ENCODE assay signal across 14 cellular contexts in genomic region chr1:92459871-92460320, GRCh38. TPM values are rescaled to one million over a fixed set of nuclear protein-coding genes. Genes with fewer than 3 reads are reported as not detected.
DNase-seq lines count a peak whose midpoint lies in the region; ATAC-seq and TF ChIP-seq lines count a peak whose summit lies in the region.
"Had no signal": no experiment of that assay in that cellular context is flagged by ENCODE, and none has a peak within 500 bp of the region (broad histone marks: within the 10 kb centered on the region; RNA-seq: fewer than 3 reads in every experiment).

No MANE protein-coding gene starts in this region.

- H2AFZ ChIP-seq in Loucy (ENCODE audit: low read length) = peak overlapping the region; percentile 69

- CTCF ChIA-PET in CD8-positive, alpha-beta T cell (lab: Charles Lee) = interaction anchor here (0.6 to 1.6 kb wide), 5 partner anchors 17 to 149 kb away, joined by 3 to 5 read pairs (median 4); no protein-coding TSS in a partner anchor
- CTCF ChIA-PET in naive thymus-derived CD4-positive, alpha-beta T cell (lab: Charles Lee) = interaction anchor here (0.6 kb wide), 1 partner anchor 30 kb away, joined by 3 read pairs; no protein-coding TSS in a partner anchor
- CTCF ChIA-PET in HEK293T (lab: Yijun Ruan, JAX) = interaction anchor here (0.9 kb wide), 1 partner anchor 18 kb away, joined by 4 read pairs; no protein-coding TSS in a partner anchor

- no peaks in the 10 kb centered on the region for H3K9me3 ChIP-seq in CD8-positive, alpha-beta T cell (ENCODE audit: low read length)
- no peaks in the 10 kb centered on the region for H3K9me3 ChIP-seq in Loucy (ENCODE audit: insufficient read depth, low read depth, low read length)
- H3K9me3 ChIP-seq in naive thymus-derived CD4-positive, alpha-beta T cell (ENCODE audit: control insufficient read depth in 2 of 3, low read length in 3 of 3) = no peaks in the 10 kb centered on the region

- H3K36me3 ChIP-seq in CD8-positive, alpha-beta T cell (ENCODE audit: insufficient read depth, low read length) = no peaks in the 10 kb centered on the region
- H3K36me3 ChIP-seq in Loucy (ENCODE audit: insufficient read depth, low read length) = no peaks in the 10 kb centered on the region
- no peaks in the 10 kb centered on the region for H3K36me3 ChIP-seq in naive thymus-derived CD4-positive, alpha-beta T cell (ENCODE audit: control insufficient read depth in 2 of 3, insufficient read depth in 3 of 3, low read length in 3 of 3)

- peaks cover 4% of the 10 kb centered on the region; the same call in 1 of the 2 replicates for H3F3A ChIP-seq in Loucy (ENCODE audit: low read depth)

- no peaks in the 10 kb centered on the region for H3K36me3 Mint-ChIP-seq in CD8-positive, alpha-beta T cell
- H3K36me3 Mint-ChIP-seq in activated T-helper 1 cell treated with anti-CD3 and anti-CD28 coated beads, Interleukin-12 subunit alpha, Interleukin-12 subunit beta, Interleukin-2, Interleukin-4 antibody, amounts not matched to agents 30 ng/mL and 10 ng/mL and 1 ng/mL, durations not matched to agents 14 hours and 24 hours and 36 hours (ENCODE audit: low read depth) = peaks cover 6% of the 10 kb centered on the region
- peaks cover 0 to 9% (median 0%) of the 10 kb centered on the region in 5 donors for H3K36me3 Mint-ChIP-seq in naive thymus-derived CD4-positive, alpha-beta T cell
- H3K36me3 Mint-ChIP-seq: IgD-negative memory B cell, memory B cell had no signal

- DNase-seq in CD8-positive, alpha-beta T cell = no peak
- DNase-seq in activated T-helper 1 cell treated with anti-CD3 and anti-CD28 coated beads, Interleukin-12 subunit alpha, Interleukin-12 subunit beta, Interleukin-2, Interleukin-4 antibody, amounts not matched to agents 30 ng/mL and 10 ng/mL and 1 ng/mL, durations not matched to agents 14 hours and 24 hours and 36 hours (ENCODE audit: low spot score) = no peak
- no peak for DNase-seq in naive thymus-derived CD4-positive, alpha-beta T cell
- no peak for DNase-seq in HEK293T (ENCODE audit: extremely low spot score)
- DNase-seq: activated T-cell treated with anti-CD3 and anti-CD28 coated beads, Interleukin-2, amount 50 U/mL, for 48 hours; central memory CD4-positive, alpha-beta T cell; DMS 273 treated with DMSO at 0.1 percent for 48 hours; NCI-H510A treated with DMSO at 0.1 percent for 48 hours had no signal

- peaks cover 17% of the 10 kb centered on the region for H3K4me1 ChIP-seq in CD8-positive, alpha-beta T cell (ENCODE audit: insufficient read depth, low read length)
- H3K4me1 ChIP-seq in Loucy (ENCODE audit: insufficient read depth, low read length, poor library complexity, severe bottlenecking) = peaks cover 50% of the 10 kb centered on the region
- H3K4me1 ChIP-seq in naive thymus-derived CD4-positive, alpha-beta T cell (ENCODE audit: control insufficient read depth in 2 of 2, insufficient read depth in 2 of 2, low read length in 2 of 2) = peaks cover 12 to 26% of the 10 kb centered on the region in 2 donors

- no peak for TF ChIP-seq CTCF in CD8-positive, alpha-beta T cell (IDR thresholded peaks at IDR 0.05)
- no peak for TF ChIP-seq CTCF in Loucy (conservative IDR thresholded peaks at IDR 0.05; ENCODE audit: low read length)

- H3K27me3 Mint-ChIP-seq in CD8-positive, alpha-beta T cell (ENCODE audit: low read depth) = no peaks in the 10 kb centered on the region
- no peaks in the 10 kb centered on the region for H3K27me3 Mint-ChIP-seq in activated T-helper 1 cell treated with anti-CD3 and anti-CD28 coated beads, Interleukin-12 subunit alpha, Interleukin-12 subunit beta, Interleukin-2, Interleukin-4 antibody, amounts not matched to agents 30 ng/mL and 10 ng/mL and 1 ng/mL, durations not matched to agents 14 hours and 24 hours and 36 hours (ENCODE audit: insufficient read depth)
- no peaks in the 10 kb centered on the region for H3K27me3 Mint-ChIP-seq in naive thymus-derived CD4-positive, alpha-beta T cell

- no peaks in the 10 kb centered on the region for H3K9me3 Mint-ChIP-seq in CD8-positive, alpha-beta T cell
- H3K9me3 Mint-ChIP-seq in activated T-helper 1 cell treated with anti-CD3 and anti-CD28 coated beads, Interleukin-12 subunit alpha, Interleukin-12 subunit beta, Interleukin-2, Interleukin-4 antibody, amounts not matched to agents 30 ng/mL and 10 ng/mL and 1 ng/mL, durations not matched to agents 14 hours and 24 hours and 36 hours = peaks cover 5% of the 10 kb centered on the region
- no peaks in the 10 kb centered on the region for H3K9me3 Mint-ChIP-seq in naive thymus-derived CD4-positive, alpha-beta T cell
- H3K9me3 Mint-ChIP-seq: IgD-negative memory B cell, memory B cell had no signal

- peak overlapping the region; percentile 55 for H3K4me3 Mint-ChIP-seq in CD8-positive, alpha-beta T cell
- H3K4me3 Mint-ChIP-seq in activated T-helper 1 cell treated with anti-CD3 and anti-CD28 coated beads, Interleukin-12 subunit alpha, Interleukin-12 subunit beta, Interleukin-2, Interleukin-4 antibody, amounts not matched to agents 30 ng/mL and 10 ng/mL and 1 ng/mL, durations not matched to agents 14 hours and 24 hours and 36 hours = peak overlapping the region; percentile 72
- peak overlapping the region; percentile 7 to 85 (median 58) for H3K4me3 Mint-ChIP-seq in naive thymus-derived CD4-positive, alpha-beta T cell
- H3K4me3 Mint-ChIP-seq: IgD-negative memory B cell, memory B cell had no signal

- no peak overlapping the region for H3K27ac Mint-ChIP-seq in CD8-positive, alpha-beta T cell
- peak overlapping the region; percentile 83 for H3K27ac Mint-ChIP-seq in activated T-helper 1 cell treated with anti-CD3 and anti-CD28 coated beads, Interleukin-12 subunit alpha, Interleukin-12 subunit beta, Interleukin-2, Interleukin-4 antibody, amounts not matched to agents 30 ng/mL and 10 ng/mL and 1 ng/mL, durations not matched to agents 14 hours and 24 hours and 36 hours
- H3K27ac Mint-ChIP-seq in naive thymus-derived CD4-positive, alpha-beta T cell = peak overlapping the region in 4 of 9 donors; percentile 11 to 90 (median 56)
- H3K27ac Mint-ChIP-seq: IgD-negative memory B cell, memory B cell had no signal

- H3K9me2 ChIP-seq in Loucy (replicated peaks; ENCODE audit: low read depth, low read length) = no peaks in the 10 kb centered on the region

- no peak for ATAC-seq in CD8-positive, alpha-beta T cell
- peak; percentile 65 for ATAC-seq in naive thymus-derived CD4-positive, alpha-beta T cell
- no peak for ATAC-seq in GM21390 (IDR thresholded peaks at IDR 0.05; ENCODE audit: unreplicated experiment)
- ATAC-seq in GM19455 (IDR thresholded peaks at IDR 0.05; ENCODE audit: unreplicated experiment) = no peak
- no peak for ATAC-seq in HG03521 (IDR thresholded peaks at IDR 0.05; ENCODE audit: unreplicated experiment)

- H4K20me1 ChIP-seq in Loucy (ENCODE audit: insufficient read depth, low read length, poor library complexity, severe bottlenecking) = no peaks in the 10 kb centered on the region

- intact Hi-C loops in CD8-positive, alpha-beta T cell (cut with DNase I, micrococcal nuclease) = loop anchor here (2.0 to 5.0 kb wide), 2 partner anchors 137 to 139 kb away; no protein-coding TSS in a partner anchor
- intact Hi-C loops in activated T-helper 1 cell treated with anti-CD3 and anti-CD28 coated beads, Interleukin-12 subunit alpha, Interleukin-12 subunit beta, Interleukin-2, Interleukin-4 antibody, amounts not matched to agents 30 ng/mL and 10 ng/mL and 1 ng/mL, durations not matched to agents 14 hours and 24 hours and 36 hours (cut with micrococcal nuclease) = no loop called here
- intact Hi-C loops in naive thymus-derived CD4-positive, alpha-beta T cell (cut with micrococcal nuclease) = loop anchor here (2.0 to 5.0 kb wide), 3 partner anchors 13 to 148 kb away; no protein-coding TSS in a partner anchor

- no peaks in the 10 kb centered on the region for H3K79me2 ChIP-seq in Loucy (ENCODE audit: insufficient read depth, low read length)

- H3K4me2 ChIP-seq in Loucy (ENCODE audit: low read depth, low read length, poor library complexity, severe bottlenecking) = peak overlapping the region; percentile 75

- peaks cover 30% of the 10 kb centered on the region for H3K4me1 Mint-ChIP-seq in CD8-positive, alpha-beta T cell (ENCODE audit: low read depth)
- peaks cover 59% of the 10 kb centered on the region for H3K4me1 Mint-ChIP-seq in activated T-helper 1 cell treated with anti-CD3 and anti-CD28 coated beads, Interleukin-12 subunit alpha, Interleukin-12 subunit beta, Interleukin-2, Interleukin-4 antibody, amounts not matched to agents 30 ng/mL and 10 ng/mL and 1 ng/mL, durations not matched to agents 14 hours and 24 hours and 36 hours (ENCODE audit: low read depth)
- H3K4me1 Mint-ChIP-seq in naive thymus-derived CD4-positive, alpha-beta T cell = peaks cover 23 to 48% (median 46%) of the 10 kb centered on the region in 7 donors

- no peak overlapping the region for H3K27ac ChIP-seq in CD8-positive, alpha-beta T cell (ENCODE audit: low read depth, low read length)
- no peak overlapping the region for H3K27ac ChIP-seq in naive thymus-derived CD4-positive, alpha-beta T cell (ENCODE audit: low read depth, low read length)

- H3K27me3 ChIP-seq in CD8-positive, alpha-beta T cell (ENCODE audit: insufficient read depth, low read length) = no peaks in the 10 kb centered on the region
- H3K27me3 ChIP-seq in Loucy (ENCODE audit: insufficient read depth, low read length, poor library complexity, severe bottlenecking) = no peaks in the 10 kb centered on the region
- no peaks in the 10 kb centered on the region for H3K27me3 ChIP-seq in naive thymus-derived CD4-positive, alpha-beta T cell (ENCODE audit: control insufficient read depth in 2 of 2, insufficient read depth in 2 of 2, low read length in 2 of 2)

- no peak overlapping the region for H3K4me3 ChIP-seq in CD8-positive, alpha-beta T cell (ENCODE audit: low read depth, low read length)
- H3K4me3 ChIP-seq in Loucy (ENCODE audit: low read length, poor library complexity, severe bottlenecking) = peak overlapping the region; percentile 69
- H3K4me3 ChIP-seq in naive thymus-derived CD4-positive, alpha-beta T cell (ENCODE audit: low read length) = no peak overlapping the region

- H3K9ac ChIP-seq in Loucy (ENCODE audit: low read depth, low read length, poor library complexity, severe bottlenecking) = peak overlapping the region; percentile 70

- POLR2A ChIA-PET in CD8-positive, alpha-beta T cell (lab: Charles Lee) = no interaction called here
- POLR2A ChIA-PET in naive thymus-derived CD4-positive, alpha-beta T cell (lab: Charles Lee) = no interaction called here
- POLR2A ChIA-PET in HEK293T (lab: Yijun Ruan, JAX) = interaction anchor here (1.2 kb wide), 1 partner anchor 26 kb away, joined by 3 read pairs; no protein-coding TSS in a partner anchor

TF ChIP-seq in HEK293T, 16 proteins besides CTCF, POLR2A, EP300 and RAD21 (continues in another document):
- no peak for TF ChIP-seq HDGF (IDR thresholded peaks at IDR 0.05; ENCODE audit: borderline replicate concordance)

RNA-seq across cellular contexts. Expression of gene GFI1, which starts 26.8 kb away (rescaled TPM):
- 10 to 100 TPM; 30.6 to 32.6 TPM for total RNA-seq in CD8-positive, alpha-beta T cell
- 95.7 and 103 TPM in 2 replicates for total RNA-seq in activated T-helper 1 cell treated with anti-CD3 and anti-CD28 coated beads, Interleukin-12 subunit alpha, Interleukin-12 subunit beta, Interleukin-2, Interleukin-4 antibody, amounts not matched to agents 30 ng/mL and 10 ng/mL and 1 ng/mL, durations not matched to agents 14 hours and 24 hours and 36 hours
- total RNA-seq in naive thymus-derived CD4-positive, alpha-beta T cell = 10 to 100 TPM; 11.5 to 78.8 (median 29.9) TPM
- 1 to 10 TPM; 3.3 to 7.9 TPM for polyA plus RNA-seq in naive thymus-derived CD4-positive, alpha-beta T cell
